ENCODE assay signal across 36 cellular contexts in genomic region chrX:31071725-31072124, GRCh38. TPM values are rescaled to one million over a fixed set of nuclear protein-coding genes. Genes with fewer than 3 reads are reported as not detected.
"Had no signal": no experiment of that assay in that cellular context is flagged by ENCODE, and none has a peak within 500 bp of the region (broad histone marks: within the 10 kb centered on the region; RNA-seq: fewer than 3 reads in every experiment).

Gene FTHL17, minus strand, starts transcription at chrX:31072041. Its CDS starts 88 bp downstream, at chrX:31071953.

- H3K27ac Mint-ChIP-seq: activated B cell treated with CpG ODN at 0.5 μM for 24 hours; activated CD4-positive, alpha-beta memory T cell treated with anti-CD3 and anti-CD28 coated beads for 36 hours; activated CD4-positive, alpha-beta T cell treated with anti-CD3 and anti-CD28 coated beads, Interleukin-2, amount 10 ng/mL, durations not matched to agents 7 days and 5 days; activated CD8-positive, alpha-beta T cell treated with anti-CD3 and anti-CD28 coated beads for 36 hours; activated naive CD4-positive, alpha-beta T cell treated with anti-CD3 and anti-CD28 coated beads for 36 hours; activated naive CD4-positive, alpha-beta T cell treated with anti-CD3 and anti-CD28 coated beads, Interleukin-2, amount 50 U/mL, for 72 hours; activated T-cell treated with anti-CD3 and anti-CD28 coated beads, Interleukin-2, amount 50 U/mL, for 72 hours; activated T-helper 17 cell treated with anti-CD3 and anti-CD28 coated beads, Interleukin-2, amount 50 U/mL, for 72 hours; T-helper 2 cell treated with Interferon-gamma antibody and Interleukin-4, amounts not matched to agents 5 μg/mL and 100 μg/mL, for 36 hours had no signal

- H3K4me1 Mint-ChIP-seq: activated T-helper 17 cell treated with anti-CD3 and anti-CD28 coated beads, Interleukin-2, amount 50 U/mL, for 72 hours had no signal

- H3K4me3 ChIP-seq: adrenal gland, body of pancreas, breast epithelium had no signal

- H3K36me3 Mint-ChIP-seq: activated CD4-positive, alpha-beta memory T cell treated with anti-CD3 and anti-CD28 coated beads for 36 hours; activated naive CD4-positive, alpha-beta T cell treated with anti-CD3 and anti-CD28 coated beads, Interleukin-2, amount 50 U/mL, for 72 hours had no signal

- H3K36me3 ChIP-seq: adrenal gland, brain microvascular endothelial cell, breast epithelium had no signal

- H3K4me1 ChIP-seq: adrenal gland, body of pancreas, breast epithelium had no signal

- H3K9me3 ChIP-seq: adrenal gland, body of pancreas had no signal

- H3K27me3 Mint-ChIP-seq: activated B cell treated with CpG ODN at 0.5 μM for 24 hours; activated CD4-positive, alpha-beta memory T cell treated with anti-CD3 and anti-CD28 coated beads for 36 hours; activated CD4-positive, alpha-beta T cell treated with anti-CD3 and anti-CD28 coated beads, Interleukin-2, amount 10 ng/mL, durations not matched to agents 7 days and 5 days; activated CD8-positive, alpha-beta T cell treated with anti-CD3 and anti-CD28 coated beads for 36 hours; activated T-helper 17 cell treated with anti-CD3 and anti-CD28 coated beads, Interleukin-2, amount 50 U/mL, for 72 hours had no signal

- H3K27me3 ChIP-seq: adrenal gland, body of pancreas, brain microvascular endothelial cell had no signal

- ATAC-seq: activated CD8-positive, alpha-beta T cell treated with anti-CD3 and anti-CD28 coated beads for 36 hours; activated naive CD4-positive, alpha-beta T cell treated with anti-CD3 and anti-CD28 coated beads, Interleukin-2, amount 50 U/mL, for 72 hours; activated T-cell treated with anti-CD3 and anti-CD28 coated beads, Interleukin-2, amount 50 U/mL, for 4 hours; activated T-cell treated with anti-CD3 and anti-CD28 coated beads, Interleukin-2, amount 50 U/mL, for 72 hours; activated T-helper 17 cell treated with anti-CD3 and anti-CD28 coated beads, Interleukin-2, amount 50 U/mL, for 72 hours; body of pancreas had no signal

- DNase-seq: activated B cell treated with CpG ODN at 0.5 μM for 24 hours; activated CD4-positive, alpha-beta memory T cell treated with anti-CD3 and anti-CD28 coated beads for 36 hours; activated CD4-positive, alpha-beta T cell treated with anti-CD3 and anti-CD28 coated beads for 4 hours; activated CD4-positive, alpha-beta T cell treated with anti-CD3 and anti-CD28 coated beads, Interleukin-2, amount 10 ng/mL, durations not matched to agents 7 days and 5 days; activated CD4-positive, CD25-positive, alpha-beta regulatory T cell treated with anti-CD3 and anti-CD28 coated beads, Interleukin-2, amount 50 U/mL, for 72 hours; activated CD8-positive, alpha-beta memory T cell treated with anti-CD3 and anti-CD28 coated beads, Interleukin-2, amount 50 U/mL, for 4 hours; activated CD8-positive, alpha-beta T cell treated with anti-CD3 and anti-CD28 coated beads for 36 hours; activated effector memory CD4-positive, alpha-beta T cell treated with anti-CD3 and anti-CD28 coated beads, Interleukin-2, amount 50 U/mL, for 16 hours; activated gamma-delta T cell treated with Interleukin-2 at 50 U/mL for 16 hours; activated naive CD4-positive, alpha-beta T cell; activated naive CD4-positive, alpha-beta T cell treated with anti-CD3 and anti-CD28 coated beads for 36 hours; activated naive CD4-positive, alpha-beta T cell treated with anti-CD3 and anti-CD28 coated beads, Interleukin-2, amount 50 U/mL, for 16 hours; activated T-cell treated with anti-CD3 and anti-CD28 coated beads for 4 hours; activated T-cell treated with anti-CD3 and anti-CD28 coated beads, Interleukin-2, amount 50 U/mL, for 1 hour; activated T-cell treated with anti-CD3 and anti-CD28 coated beads, Interleukin-2, amount 50 U/mL, for 4 hours; activated T-cell treated with anti-CD3 and anti-CD28 coated beads, Interleukin-2, amount 50 U/mL, for 72 hours; adrenal gland; amniotic stem cell; aorta; body of pancreas; brain microvascular endothelial cell; central memory CD4-positive, alpha-beta T cell; T-helper 1 cell; T-helper 2 cell; T-helper 9 cell had no signal

- H3K4me3 Mint-ChIP-seq: activated B cell treated with CpG ODN at 0.5 μM for 24 hours; activated CD4-positive, alpha-beta memory T cell treated with anti-CD3 and anti-CD28 coated beads for 36 hours; activated CD4-positive, alpha-beta T cell treated with anti-CD3 and anti-CD28 coated beads, Interleukin-2, amount 10 ng/mL, durations not matched to agents 7 days and 5 days; activated CD8-positive, alpha-beta T cell treated with anti-CD3 and anti-CD28 coated beads for 36 hours; activated naive CD4-positive, alpha-beta T cell treated with anti-CD3 and anti-CD28 coated beads for 36 hours; activated T-cell treated with anti-CD3 and anti-CD28 coated beads, Interleukin-2, amount 50 U/mL, for 4 hours; activated T-cell treated with anti-CD3 and anti-CD28 coated beads, Interleukin-2, amount 50 U/mL, for 72 hours; activated T-helper 1 cell treated with anti-CD3 and anti-CD28 coated beads, Interleukin-12 subunit alpha, Interleukin-12 subunit beta, Interleukin-2, Interleukin-4 antibody, amounts not matched to agents 30 ng/mL and 10 ng/mL and 1 ng/mL, durations not matched to agents 14 hours and 24 hours and 36 hours; activated T-helper 17 cell treated with anti-CD3 and anti-CD28 coated beads, Interleukin-2, amount 50 U/mL, for 72 hours; T-helper 1 cell treated with Interleukin-12 subunit alpha and Interleukin-12 subunit beta and Interleukin-4 antibody, amounts not matched to agents 30 μg/mL and 1 μg/mL, for 36 hours; T-helper 2 cell treated with Interferon-gamma antibody and Interleukin-4, amounts not matched to agents 5 μg/mL and 100 μg/mL, for 36 hours had no signal

- H3K27ac ChIP-seq: adrenal gland, body of pancreas, brain microvascular endothelial cell, breast epithelium, VCaP had no signal

RNA-seq across cellular contexts. Expression of gene FTHL17, which starts in this region (rescaled TPM):
- total RNA-seq: activated B cell treated with CpG ODN at 0.5 μM for 24 hours; activated CD4-positive, alpha-beta memory T cell treated with anti-CD3 and anti-CD28 coated beads for 36 hours; activated CD4-positive, alpha-beta T cell treated with anti-CD3 and anti-CD28 coated beads, Interleukin-2, amount 10 ng/mL, durations not matched to agents 7 days and 5 days; activated CD8-positive, alpha-beta memory T cell treated with anti-CD3 and anti-CD28 coated beads for 36 hours; activated CD8-positive, alpha-beta T cell treated with anti-CD3 and anti-CD28 coated beads for 36 hours; activated naive CD4-positive, alpha-beta T cell treated with anti-CD3 and anti-CD28 coated beads for 36 hours; activated naive CD4-positive, alpha-beta T cell treated with anti-CD3 and anti-CD28 coated beads, Interleukin-2, amount 50 U/mL, for 72 hours; activated T-cell treated with anti-CD3 and anti-CD28 coated beads, Interleukin-2, amount 50 U/mL, for 4 hours; activated T-cell treated with anti-CD3 and anti-CD28 coated beads, Interleukin-2, amount 50 U/mL, for 72 hours; activated T-helper 1 cell treated with anti-CD3 and anti-CD28 coated beads, Interleukin-12 subunit alpha, Interleukin-12 subunit beta, Interleukin-2, Interleukin-4 antibody, amounts not matched to agents 30 ng/mL and 10 ng/mL and 1 ng/mL, durations not matched to agents 14 hours and 24 hours and 36 hours; activated T-helper 17 cell treated with anti-CD3 and anti-CD28 coated beads, Interleukin-2, amount 50 U/mL, for 72 hours; adrenal gland; aorta; astrocyte; body of pancreas; breast epithelium; cardiac septum; cerebellum had no signal
- polyA plus RNA-seq: adrenal gland, aorta had no signal
